ENCODE assay signal across 8 cellular contexts in genomic region chr4:122921971-122922876, GRCh38. TPM values are rescaled to one million over a fixed set of nuclear protein-coding genes. Genes with fewer than 3 reads are reported as not detected.
DNase-seq lines count a peak whose midpoint lies in the region; ATAC-seq lines count a peak whose summit lies in the region.

A gene with protein sequence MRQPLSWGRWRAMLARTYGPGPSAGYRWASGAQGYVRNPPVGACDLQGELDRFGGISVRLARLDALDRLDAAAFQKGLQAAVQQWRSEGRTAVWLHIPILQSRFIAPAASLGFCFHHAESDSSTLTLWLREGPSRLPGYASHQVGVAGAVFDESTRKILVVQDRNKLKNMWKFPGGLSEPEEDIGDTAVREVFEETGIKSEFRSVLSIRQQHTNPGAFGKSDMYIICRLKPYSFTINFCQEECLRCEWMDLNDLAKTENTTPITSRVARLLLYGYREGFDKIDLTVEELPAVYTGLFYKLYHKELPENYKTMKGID (minus strand): TSS chr4:122922597. CDS start chr4:122922572, 25 bp downstream.

- H3K9me3 ChIP-seq in mucosa of stomach (ENCODE audit: control insufficient read depth, low read length) = no peaks in the 10 kb centered on the region

- ATAC-seq in GM19372 (IDR thresholded peaks at IDR 0.05; ENCODE audit: low read depth, unreplicated experiment) (peak; percentile 64), HG03457 (IDR thresholded peaks at IDR 0.05; ENCODE audit: unreplicated experiment) (peak; percentile 55), esophagus mucosa (peak; percentile 75)

- no peaks in the 10 kb centered on the region for H3K27me3 ChIP-seq in mucosa of stomach (ENCODE audit: control insufficient read depth, insufficient read depth, low read length)

- DNase-seq in COLO829 (ENCODE audit: low spot score) (peak; percentile 65), NOMO-1 treated with DMSO at 0.1 percent for 48 hours (lab: John Stamatoyannopoulos, UW; ENCODE audit: unreplicated experiment) (peak; percentile 55), activated T-cell treated with anti-CD3 and anti-CD28 coated beads for 48 hours (ENCODE audit: low read depth) (peak; percentile 38)
- peak; percentile 34 for DNase-seq in stimulated activated naive CD4-positive, alpha-beta T cell treated with Interleukin-2 at 50 U/mL for 16 hours (lab: John Stamatoyannopoulos, UW)

- H3K4me3 ChIP-seq in mucosa of stomach (ENCODE audit: low read length) = peak within 1 kb of the TSS; percentile 84

- H3K9ac ChIP-seq in mucosa of stomach (ENCODE audit: low read length) = peak within 1 kb of the TSS; percentile 79

- no peaks in the 10 kb centered on the region for H3K36me3 ChIP-seq in mucosa of stomach (ENCODE audit: control insufficient read depth, insufficient read depth, low read length)

- peaks cover 3% of the 10 kb centered on the region for H3K4me1 ChIP-seq in mucosa of stomach (ENCODE audit: control insufficient read depth, insufficient read depth, low read length)

RNA-seq across cellular contexts. Expression of the gene that starts here (rescaled TPM):
- 3.9 TPM for total RNA-seq in esophagus mucosa

Comparison
In these comparisons a context has a peak if more than half of its experiments do, and no peak if none do; other contexts are left out.
1. Peak in every context shown above with its lines: DNase-seq, ATAC-seq and H3K4me3 ChIP-seq.